ENCODE assay signal across 12 cellular contexts in the genomic region with DNA sequence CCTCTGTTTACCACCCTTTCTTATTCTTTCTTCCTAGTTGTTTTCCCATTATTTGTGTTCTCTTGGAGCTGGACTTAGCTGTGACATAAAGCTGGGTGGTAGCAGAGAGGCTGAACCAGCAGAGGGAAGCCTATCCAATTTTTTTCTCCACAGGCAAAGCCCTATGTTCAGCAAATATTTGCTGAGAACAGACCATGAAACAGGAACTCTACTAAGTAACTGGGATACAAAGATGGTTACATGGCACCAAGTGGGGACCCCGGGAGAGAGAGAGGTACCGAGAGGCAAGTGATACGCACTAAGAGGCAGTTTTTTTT. TPM values are rescaled to one million over a fixed set of nuclear protein-coding genes. Genes with fewer than 3 reads are reported as not detected.
DNase-seq lines count a peak whose midpoint lies in the region; ATAC-seq and TF ChIP-seq lines count a peak whose summit lies in the region.
"Had no signal": no experiment of that assay in that cellular context is flagged by ENCODE, and none has a peak within 500 bp of the region (broad histone marks: within the 10 kb centered on the region; RNA-seq: fewer than 3 reads in every experiment).

No MANE protein-coding gene starts in this region.

- TF ChIP-seq CTCF in SK-N-SH (IDR thresholded peaks at IDR 0.05) = no peak
- TF ChIP-seq CTCF in vagina (IDR thresholded peaks at IDR 0.05) = no peak

- H3K79me2 ChIP-seq in SK-N-SH (ENCODE audit: insufficient read depth) = no peaks in the 10 kb centered on the region

- H3K4me3 ChIP-seq in right cardiac atrium (ENCODE audit: low read length) (no peak overlapping the region), SK-N-SH (ENCODE audit: low read depth in 2 of 2, low read length in 1 of 2) (no peak overlapping the region), iPS-20b (ENCODE audit: low read length) (0 out of 2 replicates have a peak overlapping the region, but pooled peaks have one; percentile 27), vagina (no peak overlapping the region)
- H3K4me3 ChIP-seq: BLaER1 treated with 17β-estradiol and CSF1 and Interleukin-3, amounts not matched to agents 10 nM and 100 nM had no signal

- H3K27me3 ChIP-seq in right cardiac atrium (ENCODE audit: control insufficient read depth, insufficient read depth) (no peaks in the 10 kb centered on the region), SK-N-SH (ENCODE audit: insufficient read depth) (no peaks in the 10 kb centered on the region), iPS-20b (ENCODE audit: insufficient read depth, low read length) (no peaks in the 10 kb centered on the region), vagina (no peaks in the 10 kb centered on the region)
- H3K27me3 ChIP-seq: BLaER1 treated with 17β-estradiol and CSF1 and Interleukin-3, amounts not matched to agents 10 nM and 100 nM had no signal

- no peak for TF ChIP-seq EP300 in SK-N-SH (IDR thresholded peaks at IDR 0.05; ENCODE audit: borderline replicate concordance in 1 of 2, low read depth in 1 of 2, low read length in 1 of 2)

- H2AFZ ChIP-seq in SK-N-SH (ENCODE audit: low read depth) = peak overlapping the region; percentile 48; the same call in 1 of the 2 replicates

- H3K4me2 ChIP-seq in SK-N-SH = no peak overlapping the region

- peak; percentile 17 to 19 for ATAC-seq in right cardiac atrium
- no peak for ATAC-seq in Right ventricle myocardium superior (ENCODE audit: poor library complexity)
- ATAC-seq in GM18517 (IDR thresholded peaks at IDR 0.05; ENCODE audit: unreplicated experiment) = no peak
- no peak for ATAC-seq in GM18502 (IDR thresholded peaks at IDR 0.05; ENCODE audit: poor library complexity, unreplicated experiment)

- WGBS in right cardiac atrium = 95% methylated on average over 3 of the region's 3 CpGs
- WGBS in SK-N-SH (ENCODE audit: low lambda C conversion rate) = 94% methylated on average over 3 of the region's 3 CpGs

- H3K4me1 ChIP-seq in right cardiac atrium (ENCODE audit: control insufficient read depth, insufficient read depth, low read length) = no peaks in the 10 kb centered on the region
- peaks cover 0 to 2% of the 10 kb centered on the region in 2 experiments; a peak in 1 of 4 replicates for H3K4me1 ChIP-seq in SK-N-SH (ENCODE audit: control insufficient read depth in 1 of 2, insufficient read depth in 2 of 2, low read depth in 1 of 2, low read length in 1 of 2)
- no peaks in the 10 kb centered on the region; the same call in 1 of the 2 replicates for H3K4me1 ChIP-seq in iPS-20b (ENCODE audit: insufficient read depth, low read length)
- peaks cover 13% of the 10 kb centered on the region for H3K4me1 ChIP-seq in vagina

- no peak overlapping the region for H3K9ac ChIP-seq in SK-N-SH
- 0 out of 2 replicates have a peak overlapping the region, but pooled peaks have one; percentile 5 for H3K9ac ChIP-seq in iPS-20b (ENCODE audit: low read depth, low read length)

- H3K36me3 ChIP-seq in SK-N-SH (replicated peaks in 1 of 2; ENCODE audit: control insufficient read depth in 1 of 2, insufficient read depth in 2 of 2, low read length in 1 of 2) = no peaks in the 10 kb centered on the region
- H3K36me3 ChIP-seq in iPS-20b (ENCODE audit: insufficient read depth, low read depth, low read length) = no peaks in the 10 kb centered on the region
- H3K36me3 ChIP-seq in vagina = no peaks in the 10 kb centered on the region

- H3K27ac ChIP-seq in right cardiac atrium (ENCODE audit: low read length) (peak overlapping the region; percentile 17), SK-N-SH (ENCODE audit: low read depth in 2 of 2, low read length in 1 of 2) (no peak overlapping the region), iPS-20b (ENCODE audit: low read length) (no peak overlapping the region), vagina (peak overlapping the region; percentile 31)

- TF ChIP-seq POLR2A in vagina (IDR thresholded peaks at IDR 0.05) = no peak

- CTCF ChIA-PET in SK-N-SH (lab: Yijun Ruan, JAX) = interaction anchor here (0.6 to 4.2 kb wide), 23 partner anchors 9 to 151 kb away, joined by 3 to 49 read pairs (median 6); a partner anchor contains a TSS

- DNase-seq in right cardiac atrium = no peak
- DNase-seq in Right ventricle myocardium superior = no peak
- no peak for DNase-seq in SK-N-SH
- no peak for DNase-seq in vagina (ENCODE audit: extremely low spot score in 2 of 2)
- no peak for DNase-seq in NK-92 treated with Interleukin-12 subunit alpha and Interleukin-12 subunit beta, amount 100 ng/mL, for 24 hours (lab: John Stamatoyannopoulos, UW)
- DNase-seq: activated gamma-delta T cell had no signal

- POLR2A ChIA-PET in SK-N-SH (lab: Yijun Ruan, JAX) = interaction anchor here (0.7 to 1.3 kb wide), 2 partner anchors 72 to 209 kb away, joined by 3 to 5 read pairs; a partner anchor contains a TSS

- H3K9me3 ChIP-seq in right cardiac atrium (ENCODE audit: control insufficient read depth, low read length) = no peaks in the 10 kb centered on the region
- H3K9me3 ChIP-seq in SK-N-SH = no peaks in the 10 kb centered on the region
- no peaks in the 10 kb centered on the region for H3K9me3 ChIP-seq in iPS-20b (ENCODE audit: insufficient read depth, low read depth, low read length)
- H3K9me3 ChIP-seq in vagina = no peaks in the 10 kb centered on the region
- H3K9me3 ChIP-seq: BLaER1 treated with 17β-estradiol and CSF1 and Interleukin-3, amounts not matched to agents 10 nM and 100 nM had no signal

- H3F3A ChIP-seq in SK-N-SH (replicated peaks; ENCODE audit: insufficient read depth) = peaks cover 13% of the 10 kb centered on the region

- intact Hi-C loops in right cardiac atrium (cut with DNase I) (loop anchor here in 1 of 4 donors (10.0 kb wide), 1 partner anchor 65 kb away; no protein-coding TSS in a partner anchor), Right ventricle myocardium superior (cut with DNase I) (no loop called here), vagina (cut with DNase I) (no loop called here)

- H4K20me1 ChIP-seq in SK-N-SH (ENCODE audit: insufficient read depth) = no peaks in the 10 kb centered on the region

- H3K9me2 ChIP-seq in SK-N-SH = no peaks in the 10 kb centered on the region

- TF ChIP-seq RAD21 in SK-N-SH (IDR thresholded peaks at IDR 0.05; ENCODE audit: low read length) = no peak

TF ChIP-seq in SK-N-SH, 30 proteins besides CTCF, POLR2A, EP300 and RAD21 (continues in another document):
- TF ChIP-seq FOXJ3 (CRISPR knock-in tag; IDR thresholded peaks at IDR 0.05) (no peak), FOSL2 (IDR thresholded peaks at IDR 0.05; ENCODE audit: borderline replicate concordance, low read depth) (no peak), SIN3A (IDR thresholded peaks at IDR 0.05; ENCODE audit: borderline replicate concordance, low read depth, low read length) (no peak), JUND (IDR thresholded peaks at IDR 0.05) (no peak), TCF12 (IDR thresholded peaks at IDR 0.05) (no peak), YY1 (IDR thresholded peaks at IDR 0.05; ENCODE audit: low read depth) (no peak), POLR2AphosphoS5 (IDR thresholded peaks at IDR 0.05; ENCODE audit: low read depth, low read length) (no peak)
- TF ChIP-seq, protein P1, sequence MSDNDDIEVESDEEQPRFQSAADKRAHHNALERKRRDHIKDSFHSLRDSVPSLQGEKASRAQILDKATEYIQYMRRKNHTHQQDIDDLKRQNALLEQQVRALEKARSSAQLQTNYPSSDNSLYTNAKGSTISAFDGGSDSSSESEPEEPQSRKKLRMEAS (IDR thresholded peaks at IDR 0.05; ENCODE audit: low read depth) = no peak
- TF ChIP-seq, protein P2, sequence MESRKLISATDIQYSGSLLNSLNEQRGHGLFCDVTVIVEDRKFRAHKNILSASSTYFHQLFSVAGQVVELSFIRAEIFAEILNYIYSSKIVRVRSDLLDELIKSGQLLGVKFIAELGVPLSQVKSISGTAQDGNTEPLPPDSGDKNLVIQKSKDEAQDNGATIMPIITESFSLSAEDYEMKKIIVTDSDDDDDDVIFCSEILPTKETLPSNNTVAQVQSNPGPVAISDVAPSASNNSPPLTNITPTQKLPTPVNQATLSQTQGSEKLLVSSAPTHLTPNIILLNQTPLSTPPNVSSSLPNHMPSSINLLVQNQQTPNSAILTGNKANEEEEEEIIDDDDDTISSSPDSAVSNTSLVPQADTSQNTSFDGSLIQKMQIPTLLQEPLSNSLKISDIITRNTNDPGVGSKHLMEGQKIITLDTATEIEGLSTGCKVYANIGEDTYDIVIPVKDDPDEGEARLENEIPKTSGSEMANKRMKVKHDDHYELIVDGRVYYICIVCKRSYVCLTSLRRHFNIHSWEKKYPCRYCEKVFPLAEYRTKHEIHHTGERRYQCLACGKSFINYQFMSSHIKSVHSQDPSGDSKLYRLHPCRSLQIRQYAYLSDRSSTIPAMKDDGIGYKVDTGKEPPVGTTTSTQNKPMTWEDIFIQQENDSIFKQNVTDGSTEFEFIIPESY (IDR thresholded peaks at IDR 0.05; ENCODE audit: borderline replicate concordance, low read depth) = no peak

RNA-seq across cellular contexts. Expression of a gene that starts 6.6 kb away (rescaled TPM):
- not detected for total RNA-seq in right cardiac atrium
- not detected for polyA plus RNA-seq in right cardiac atrium
- not detected for total RNA-seq in Right ventricle myocardium superior
- polyA plus RNA-seq in SK-N-SH (2012; rRNA removed) = not detected in 2 replicates
- not detected in 2 replicates for polyA plus RNA-seq in SK-N-SH (2012; cell fraction: cytosol; rRNA removed)
- not detected in 2 replicates for polyA plus RNA-seq in SK-N-SH (2012; cell fraction: nucleus; rRNA removed)
- not detected for total RNA-seq in vagina
- total RNA-seq: glomerular endothelial cell, renal cortical epithelial cell had no signal

RNA-seq across cellular contexts. Expression of a gene that starts 7.6 kb away (rescaled TPM):
- total RNA-seq in right cardiac atrium (100 to 1,000 TPM; 202 to 594 (median 262) TPM), Right ventricle myocardium superior (80.9 TPM), vagina (138 TPM)
- polyA plus RNA-seq in right cardiac atrium (391 TPM), SK-N-SH (2012; rRNA removed) (324 and 359 TPM in 2 replicates)
- polyA plus RNA-seq in SK-N-SH (2012; cell fraction: cytosol; rRNA removed) = 391 and 506 TPM in 2 replicates
- 163 and 260 TPM in 2 replicates for polyA plus RNA-seq in SK-N-SH (2012; cell fraction: nucleus; rRNA removed)

RNA-seq across cellular contexts. Expression of a gene that starts 21.2 kb away (rescaled TPM):
- total RNA-seq in right cardiac atrium = 100 to 1,000 TPM; 103 to 112 (median 107) TPM
- 67.6 TPM for polyA plus RNA-seq in right cardiac atrium
- 91.2 TPM for total RNA-seq in Right ventricle myocardium superior
- 146 and 161 TPM in 2 replicates for polyA plus RNA-seq in SK-N-SH (2012; rRNA removed)
- 111 and 115 TPM in 2 replicates for polyA plus RNA-seq in SK-N-SH (2012; cell fraction: cytosol; rRNA removed)
- 191 and 357 TPM in 2 replicates for polyA plus RNA-seq in SK-N-SH (2012; cell fraction: nucleus; rRNA removed)
- total RNA-seq in vagina = 75.9 TPM

RNA-seq across cellular contexts. Expression of a gene that starts 44.6 kb away (rescaled TPM):
- total RNA-seq in right cardiac atrium = under 1 TPM; 0.09 to 0.88 (median 0.18) TPM
- polyA plus RNA-seq in right cardiac atrium = not detected
- 0.43 TPM for total RNA-seq in Right ventricle myocardium superior
- polyA plus RNA-seq in SK-N-SH (2012; rRNA removed) = not detected in 2 replicates
- polyA plus RNA-seq in SK-N-SH (2012; cell fraction: cytosol; rRNA removed) = not detected in 2 replicates
- polyA plus RNA-seq in SK-N-SH (2012; cell fraction: nucleus; rRNA removed) = 0.02 TPM in 1 of 2 replicates, not detected in the other
- not detected for total RNA-seq in vagina
- total RNA-seq: glomerular endothelial cell had no signal

Comparison
In these comparisons a context has a peak if more than half of its experiments do, and no peak if none do; other contexts are left out.
1. ATAC-seq: peak in right cardiac atrium (2 of 2); none in Right ventricle myocardium superior (single experiment), GM18517 (single experiment) and GM18502 (single experiment).
2. H3K27ac ChIP-seq: peak in right cardiac atrium (single experiment) and vagina (single experiment); none in SK-N-SH (0 of 2) and iPS-20b (single experiment).